In genomic region chr11:118930152-118930712, GRCh38 we compare ENCODE assay signal across 8 cellular contexts. TPM values are rescaled to one million over a fixed set of nuclear protein-coding genes. Genes with fewer than 3 reads are reported as not detected.
DNase-seq lines count a peak whose midpoint lies in the region; ATAC-seq and TF ChIP-seq lines count a peak whose summit lies in the region.

No MANE protein-coding gene starts in this region.

- ATAC-seq in HG03196 (IDR thresholded peaks at IDR 0.05; ENCODE audit: unreplicated experiment): no peak

- peak in 11 of 14 donors; percentile 44 to 92 (median 71) for DNase-seq in C1 segment of cervical spinal cord (lab: John Stamatoyannopoulos, UW)
- peak; percentile 68 for DNase-seq in HT1080 (ENCODE audit: low read depth)
- peak; percentile 61 to 66 for DNase-seq in NOMO-1 (lab: John Stamatoyannopoulos, UW; ENCODE audit: unreplicated experiment in 2 of 2)
- DNase-seq in activated CD8-positive, alpha-beta memory T cell treated with anti-CD3 and anti-CD28 coated beads, Interleukin-2, amount 50 U/mL, for 4 hours: peak; percentile 87
- DNase-seq in epithelial cell of esophagus (ENCODE audit: low read depth): peak; percentile 98
- DNase-seq in mucosa of gallbladder (ENCODE audit: low spot score): peak; percentile 94
- peak; percentile 96 for DNase-seq in stimulated activated CD8-positive, alpha-beta memory T cell treated with anti-CD3 and anti-CD28 coated beads, Interleukin-4, amount 100 ng/mL, for 48 hours

- H3K4me3 ChIP-seq in epithelial cell of esophagus (ENCODE audit: low read length): peak overlapping the region; percentile 74

- peak; percentile 93 for TF ChIP-seq CTCF in epithelial cell of esophagus (IDR thresholded peaks at IDR 0.05; ENCODE audit: insufficient read depth, low read depth, low read length, missing control alignments)

RNA-seq across cellular contexts. Expression of gene BCL9L, which starts 4.5 kb away (rescaled TPM):
- total RNA-seq in HT1080 (2014; rRNA removed; shearing (Covaris generic)): 22.5 and 24.8 TPM in 2 replicates
- polyA plus RNA-seq in HT1080 (2015; cell fraction: cytosol; rRNA removed): 34.0 and 41.3 TPM in 2 replicates
- polyA plus RNA-seq in HT1080 (2015; cell fraction: nucleus; rRNA removed): 53.0 and 60.5 TPM in 2 replicates
- total RNA-seq in mucosa of gallbladder: 107 TPM

RNA-seq across cellular contexts. Expression of gene UPK2, which starts 25.9 kb away (rescaled TPM):
- not detected in 2 replicates for total RNA-seq in HT1080 (2014; rRNA removed; shearing (Covaris generic))
- not detected in 2 replicates for polyA plus RNA-seq in HT1080 (2015; cell fraction: cytosol; rRNA removed)
- not detected in 2 replicates for polyA plus RNA-seq in HT1080 (2015; cell fraction: nucleus; rRNA removed)
- not detected for total RNA-seq in mucosa of gallbladder

RNA-seq across cellular contexts. Expression of gene FOXR1, which starts 41.3 kb away (rescaled TPM):
- not detected in 2 replicates for total RNA-seq in HT1080 (2014; rRNA removed; shearing (Covaris generic))
- not detected in 2 replicates for polyA plus RNA-seq in HT1080 (2015; cell fraction: cytosol; rRNA removed)
- not detected in 2 replicates for polyA plus RNA-seq in HT1080 (2015; cell fraction: nucleus; rRNA removed)
- total RNA-seq in mucosa of gallbladder: not detected

RNA-seq across cellular contexts. Expression of gene CXCR5, which starts 46.5 kb away (rescaled TPM):
- not detected in 2 replicates for total RNA-seq in HT1080 (2014; rRNA removed; shearing (Covaris generic))
- polyA plus RNA-seq in HT1080 (2015; cell fraction: cytosol; rRNA removed): not detected in 2 replicates
- not detected in 2 replicates for polyA plus RNA-seq in HT1080 (2015; cell fraction: nucleus; rRNA removed)
- total RNA-seq in mucosa of gallbladder: 0.06 TPM
